15 cellular contexts compared by ENCODE assay signal in the genomic region with DNA sequence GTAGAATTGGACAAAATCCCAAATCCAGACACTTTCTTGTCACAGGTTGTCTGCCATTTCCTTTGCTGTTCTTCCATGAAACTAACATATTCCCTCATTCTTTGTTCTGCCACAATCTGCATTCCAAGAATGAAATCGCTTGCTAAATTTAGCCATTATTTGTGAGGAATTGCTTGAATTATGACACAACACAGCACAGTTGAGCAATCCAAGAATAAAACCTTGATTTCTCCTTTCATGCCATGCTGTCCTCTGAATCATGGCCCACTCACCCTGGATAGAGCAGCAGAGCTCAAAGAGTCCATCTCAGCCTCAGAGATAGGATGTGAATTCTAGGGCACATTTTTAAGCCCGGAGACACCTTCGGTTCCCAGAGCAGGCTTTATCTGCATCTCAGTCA. TPM values are rescaled to one million over a fixed set of nuclear protein-coding genes. Genes with fewer than 3 reads are reported as not detected.
A peak's percentile ranks its signal among the peaks of the same experiment; 100 is the strongest.
DNase-seq lines count a peak whose midpoint lies in the region; FAIRE-seq and TF ChIP-seq lines count a peak whose summit lies in the region.
"Had no signal": no experiment of that assay in that cellular context is flagged by ENCODE, and none has a peak within 500 bp of the region (broad histone marks: within the 10 kb centered on the region; RNA-seq: fewer than 3 reads in every experiment).

No MANE protein-coding gene starts in this region.

- 95 to 97% methylated on average over 3 of the region's 3 CpGs for WGBS in thyroid gland, 2 donors

- no peaks in the 10 kb centered on the region for H3K36me3 Mint-ChIP-seq in MCF 10A (ENCODE audit: insufficient read depth, unreplicated experiment)
- H3K36me3 Mint-ChIP-seq: memory B cell had no signal

- no peaks in the 10 kb centered on the region for H3K9me1 ChIP-seq in keratinocyte (ENCODE audit: control insufficient read depth, extremely low read depth, insufficient read depth, low read length)

- CTCF ChIA-PET in MCF 10A (lab: Yijun Ruan, JAX) = interaction anchor here (0.6 to 4.5 kb wide), 3 partner anchors 20 to 1055 kb away, joined by 3 to 28 read pairs (median 6); no protein-coding TSS in a partner anchor

- H3K9me3 ChIP-seq in keratinocyte (ENCODE audit: control insufficient read depth, low read depth, low read length) = no peaks in the 10 kb centered on the region
- H3K9me3 ChIP-seq in thyroid gland = no peaks in the 10 kb centered on the region
- H3K9me3 ChIP-seq: suprapubic skin had no signal

- no peaks in the 10 kb centered on the region for H3K27me3 ChIP-seq in keratinocyte (ENCODE audit: control insufficient read depth, extremely low read depth, insufficient read depth, low read length)
- no peaks in the 10 kb centered on the region for H3K27me3 ChIP-seq in thyroid gland
- H3K27me3 ChIP-seq: suprapubic skin had no signal

- no peaks in the 10 kb centered on the region for H4K20me1 ChIP-seq in keratinocyte (ENCODE audit: control insufficient read depth, extremely low read depth, insufficient read depth, low read length)

- peaks cover 8% of the 10 kb centered on the region for H3K9me3 Mint-ChIP-seq in MCF 10A (ENCODE audit: unreplicated experiment)

- H3K4me1 Mint-ChIP-seq in MCF 10A (ENCODE audit: insufficient read depth, unreplicated experiment) = peaks cover 58% of the 10 kb centered on the region
- H3K4me1 Mint-ChIP-seq: memory B cell had no signal

- dilution Hi-C loops in keratinocyte (cut with MboI; ENCODE audit: extremely low pct_ligation_motif_present, low sequenced_read_pairs) = no loop called here

- TF ChIP-seq CTCF in MCF 10A (IDR thresholded peaks at IDR 0.05; ENCODE audit: unreplicated experiment) = no peak
- no peak for TF ChIP-seq CTCF in keratinocyte (optimal IDR thresholded peaks at IDR 0.05 in 1 of 3, IDR thresholded peaks at IDR 0.05 in 1 of 3, conservative IDR thresholded peaks at IDR 0.05 in 1 of 3; ENCODE audit: extremely low read depth in 1 of 3, insufficient read depth in 2 of 3, low read length in 3 of 3)
- TF ChIP-seq CTCF in thyroid gland (IDR thresholded peaks at IDR 0.05) = no peak

- H3K27ac Mint-ChIP-seq in MCF 10A (ENCODE audit: low read depth, unreplicated experiment) = no peak overlapping the region
- H3K27ac Mint-ChIP-seq: memory B cell had no signal

- TF ChIP-seq POLR2A in thyroid gland (IDR thresholded peaks at IDR 0.05) = no peak

- no peak overlapping the region for H3K4me3 ChIP-seq in keratinocyte (ENCODE audit: control insufficient read depth in 2 of 3, extremely low read depth in 1 of 3, insufficient read depth in 2 of 3, low read depth in 1 of 3, low read length in 3 of 3)
- H3K4me3 ChIP-seq in thyroid gland (replicated peaks in 1 of 3) = no peak overlapping the region
- H3K4me3 ChIP-seq: suprapubic skin had no signal

- POLR2A ChIA-PET in MCF 10A (lab: Yijun Ruan, JAX) = interaction anchor here (1.0 to 1.7 kb wide), 3 partner anchors 10 to 25 kb away, joined by 3 to 6 read pairs (median 5); no protein-coding TSS in a partner anchor

- H3K79me2 ChIP-seq in keratinocyte (ENCODE audit: control insufficient read depth, insufficient read depth, low read length) = peaks cover 14% of the 10 kb centered on the region

- no TSS peak for BruUV-seq in MCF 10A (replicated peaks; lab: Mats Ljungman, UMichigan)

- H3K36me3 ChIP-seq in keratinocyte (ENCODE audit: control insufficient read depth in 2 of 2, extremely low read depth in 1 of 2, insufficient read depth in 2 of 2, low read length in 2 of 2) = no peaks in the 10 kb centered on the region
- H3K36me3 ChIP-seq in thyroid gland = no peaks in the 10 kb centered on the region
- H3K36me3 ChIP-seq: suprapubic skin had no signal

- FAIRE-seq in keratinocyte (lab: Jason Lieb, UNC) = peak; percentile 74
- FAIRE-seq: A204.1 had no signal

- no peaks in the 10 kb centered on the region for H3K27me3 Mint-ChIP-seq in MCF 10A (ENCODE audit: insufficient read depth, unreplicated experiment)
- H3K27me3 Mint-ChIP-seq: memory B cell had no signal

- H3K4me2 ChIP-seq in keratinocyte (ENCODE audit: control insufficient read depth, extremely low read depth, insufficient read depth, low read depth, low read length) = peak overlapping the region; percentile 53

- intact Hi-C loops in MCF 10A (cut with micrococcal nuclease) = no loop called here
- intact Hi-C loops in thyroid gland (cut with DNase I) = no loop called here

- H2AFZ ChIP-seq in keratinocyte (ENCODE audit: control insufficient read depth, low read length) = peak overlapping the region; percentile 4

- DNase-seq in A172 (ENCODE audit: low spot score) = peak; percentile 70
- peak; percentile 95 for DNase-seq in LHCN-M2 (ENCODE audit: low read depth)
- peak; percentile 92 for DNase-seq in MCF 10A (ENCODE audit: unreplicated experiment)
- DNase-seq in keratinocyte (ENCODE audit: low read depth, low spot score) = no peak
- DNase-seq in NCI-H2196 treated with DMSO at 0.1 percent for 48 hours (lab: John Stamatoyannopoulos, UW; ENCODE audit: unreplicated experiment) = no peak
- DNase-seq in putamen (ENCODE audit: low spot score) = no peak
- no peak for DNase-seq in thyroid gland
- no peak for DNase-seq in stimulated activated CD4-positive, alpha-beta T cell treated with anti-CD3 and anti-CD28 coated beads, Interleukin-2, amount 100 ng/mL, for 48 hours
- DNase-seq: head of caudate nucleus, Karpas-422 had no signal

- H3K27ac ChIP-seq in keratinocyte (ENCODE audit: control insufficient read depth, insufficient read depth, low read length) = peak overlapping the region; percentile 87
- peak overlapping the region in 1 of 3 donors; percentile 57 for H3K27ac ChIP-seq in thyroid gland
- H3K27ac ChIP-seq: suprapubic skin had no signal

- no peak overlapping the region for H3K4me3 Mint-ChIP-seq in MCF 10A (ENCODE audit: unreplicated experiment)
- H3K4me3 Mint-ChIP-seq: memory B cell had no signal

- H3K4me1 ChIP-seq in keratinocyte (ENCODE audit: control insufficient read depth, extremely low read depth, insufficient read depth, low read length) (peaks cover 58% of the 10 kb centered on the region), thyroid gland (peaks cover 8 to 13% of the 10 kb centered on the region in 2 donors)

- H3K9ac ChIP-seq in keratinocyte (ENCODE audit: control insufficient read depth, extremely low read depth, insufficient read depth, low read length) = no peak overlapping the region

RNA-seq across cellular contexts. Expression of a gene that starts 35.2 kb away (rescaled TPM):
- not detected in 2 replicates for total RNA-seq in A172 (2014; rRNA removed; shearing (Covaris generic))
- total RNA-seq in LHCN-M2 (2014; rRNA removed) (123 and 138 TPM in 2 replicates), MCF 10A (2022) (not detected in 2 replicates), thyroid gland (1 to 10 TPM in 2 of 4 donors, under 1 TPM in 1, not detected in 1; 0.44 to 7.8 (median 3.2) TPM)
- polyA plus RNA-seq in LHCN-M2 (2012) = 829 TPM
- 0.02 to 0.04 TPM in 2 of 3 replicates, not detected in the other for polyA plus RNA-seq in keratinocyte
- polyA plus RNA-seq in keratinocyte (2011; ENCODE audit: low read depth) = 0.10 TPM
- under 0.01 and 0.02 TPM in 2 replicates for polyA plus RNA-seq in keratinocyte (2011; cell fraction: cytosol; rRNA removed)
- polyA plus RNA-seq in keratinocyte (2011; cell fraction: nucleus; rRNA removed) = 0.04 and 0.09 TPM in 2 replicates
- polyA plus RNA-seq in keratinocyte (2012; ENCODE audit: low replicate concordance) = 0.01 TPM in 1 of 2 replicates, not detected in the other
- polyA minus RNA-seq in keratinocyte = 0.62 TPM in 1 of 3 replicates, not detected in the others
- not detected for polyA minus RNA-seq in keratinocyte (2011; cell fraction: cytosol; rRNA and poly(A)+ RNA removed)
- polyA minus RNA-seq in keratinocyte (2011; cell fraction: nucleus; rRNA and poly(A)+ RNA removed) = not detected in 2 replicates
- total RNA-seq: NCI-H460 had no signal

RNA-seq across cellular contexts. Expression of a gene that starts 41.1 kb away (rescaled TPM):
- 0.76 and 3.9 TPM in 2 replicates for total RNA-seq in A172 (2014; rRNA removed; shearing (Covaris generic))
- total RNA-seq in LHCN-M2 (2014; rRNA removed) (1.2 and 2.8 TPM in 2 replicates), MCF 10A (2022) (4.0 and 7.4 TPM in 2 replicates), thyroid gland (10 to 100 TPM in 2 of 4 donors, 1 to 10 TPM in 2; 2.7 to 11.8 (median 8.3) TPM)
- 15.0 TPM for polyA plus RNA-seq in LHCN-M2 (2012)
- 14.5 to 29.2 TPM (median 15.8 TPM) in 3 replicates for polyA plus RNA-seq in keratinocyte
- polyA plus RNA-seq in keratinocyte (2011; ENCODE audit: low read depth) = 9.2 TPM
- polyA plus RNA-seq in keratinocyte (2011; cell fraction: cytosol; rRNA removed) = 14.1 and 21.0 TPM in 2 replicates
- polyA plus RNA-seq in keratinocyte (2011; cell fraction: nucleus; rRNA removed) = 8.6 and 9.8 TPM in 2 replicates
- 16.2 and 34.7 TPM in 2 replicates for polyA plus RNA-seq in keratinocyte (2012; ENCODE audit: low replicate concordance)
- 3.4 to 4.5 TPM (median 4.2 TPM) in 3 replicates for polyA minus RNA-seq in keratinocyte
- 6.5 TPM for polyA minus RNA-seq in keratinocyte (2011; cell fraction: cytosol; rRNA and poly(A)+ RNA removed)
- 1.4 and 4.9 TPM in 2 replicates for polyA minus RNA-seq in keratinocyte (2011; cell fraction: nucleus; rRNA and poly(A)+ RNA removed)
- total RNA-seq: SK-MEL-5, suprapubic skin had no signal

Comparison
In these comparisons a context has a peak if more than half of its experiments do, and no peak if none do; other contexts are left out.
1. DNase-seq: peak in A172 (single experiment), LHCN-M2 (single experiment) and MCF 10A (single experiment); none in keratinocyte (single experiment), NCI-H2196 treated with DMSO at 0.1 percent for 48 hours (single experiment), putamen (single experiment), thyroid gland (0 of 2) and stimulated activated CD4-positive, alpha-beta T cell treated with anti-CD3 and anti-CD28 coated beads, Interleukin-2, amount 100 ng/mL, for 48 hours (0 of 2).
2. RNA of a gene that starts 35.2 kb away (total RNA-seq): 123 to 138 TPM in LHCN-M2; 0.44 to 7.8 TPM in thyroid gland, not detected in A172 and not detected in MCF 10A; every median in the first group is over 10 times any median in the second.